19 cellular contexts compared by ENCODE assay signal in genomic region chr17:59800530-59800942, GRCh38.
DNase-seq lines count a peak whose midpoint lies in the region; ATAC-seq and TF ChIP-seq lines count a peak whose summit lies in the region.
"Had no signal": no experiment of that assay in that cellular context is flagged by ENCODE, and none has a peak within 500 bp of the region (broad histone marks: within the 10 kb centered on the region; RNA-seq: fewer than 3 reads in every experiment).

No MANE protein-coding gene starts in this region.

- no peaks in the 10 kb centered on the region for H3K27me3 ChIP-seq in MG63
- H3K27me3 ChIP-seq: ascending aorta, upper lobe of left lung had no signal

- H3K36me3 ChIP-seq in MG63: peaks cover 18% of the 10 kb centered on the region
- H3K36me3 ChIP-seq: ascending aorta, upper lobe of left lung had no signal

- peak; percentile 43 for ATAC-seq in effector memory CD8-positive, alpha-beta T cell (replicated peaks)
- ATAC-seq in naive thymus-derived CD8-positive, alpha-beta T cell: no peak
- ATAC-seq: stimulated activated naive B cell treated with anti-CD40 and anti-IgM and Interleukin-4, amounts not matched to agents 10 μg/mL and 1 μg/mL and 100 μg/mL, for 72 hours had no signal

- in situ Hi-C loops in ACHN (cut with HindIII; ENCODE audit: low pct_ligation_motif_present, low pct_unique_long_range_greater_than_20kb, low sequenced_read_pairs): no loop called here

- peaks cover 16 to 40% of the 10 kb centered on the region in 2 donors for H3K36me3 Mint-ChIP-seq in CD14-positive monocyte
- peaks cover 3% of the 10 kb centered on the region for H3K36me3 Mint-ChIP-seq in effector memory CD8-positive, alpha-beta T cell (ENCODE audit: insufficient read depth)
- peaks cover 0 to 9% (median 0%) of the 10 kb centered on the region in 3 donors for H3K36me3 Mint-ChIP-seq in naive thymus-derived CD8-positive, alpha-beta T cell

- peaks cover 46% of the 10 kb centered on the region for H3K4me1 Mint-ChIP-seq in CD14-positive monocyte
- H3K4me1 Mint-ChIP-seq in effector memory CD8-positive, alpha-beta T cell (ENCODE audit: low read depth in 2 of 2): peaks cover 0 to 11% of the 10 kb centered on the region in 2 donors
- H3K4me1 Mint-ChIP-seq in naive thymus-derived CD8-positive, alpha-beta T cell: peaks cover 0 to 14% (median 1%) of the 10 kb centered on the region in 4 donors

- H3K4me3 Mint-ChIP-seq in CD14-positive monocyte: no peak overlapping the region
- H3K4me3 Mint-ChIP-seq in effector memory CD8-positive, alpha-beta T cell: no peak overlapping the region
- H3K4me3 Mint-ChIP-seq in naive thymus-derived CD8-positive, alpha-beta T cell: no peak overlapping the region
- H3K4me3 Mint-ChIP-seq: CD4-positive, alpha-beta T cell; stimulated activated naive B cell treated with anti-CD40 and anti-IgM and Interleukin-4, amounts not matched to agents 10 μg/mL and 1 μg/mL and 100 μg/mL, for 72 hours had no signal

- no peaks in the 10 kb centered on the region for H3K27me3 Mint-ChIP-seq in CD14-positive monocyte (ENCODE audit: low read depth in 3 of 3)
- H3K27me3 Mint-ChIP-seq in effector memory CD8-positive, alpha-beta T cell: no peaks in the 10 kb centered on the region
- H3K27me3 Mint-ChIP-seq in naive thymus-derived CD8-positive, alpha-beta T cell: no peaks in the 10 kb centered on the region
- H3K27me3 Mint-ChIP-seq: CD4-positive, alpha-beta T cell; stimulated activated naive B cell treated with anti-CD40 and anti-IgM and Interleukin-4, amounts not matched to agents 10 μg/mL and 1 μg/mL and 100 μg/mL, for 72 hours had no signal

- intact Hi-C loops in CD14-positive monocyte (cut with micrococcal nuclease): loop anchor here in 1 of 2 donors (5.0 kb wide), 1 partner anchor 37 kb away; no protein-coding TSS in a partner anchor

- H3K9me3 Mint-ChIP-seq in CD14-positive monocyte: no peaks in the 10 kb centered on the region
- H3K9me3 Mint-ChIP-seq in effector memory CD8-positive, alpha-beta T cell: no peaks in the 10 kb centered on the region
- no peaks in the 10 kb centered on the region for H3K9me3 Mint-ChIP-seq in naive thymus-derived CD8-positive, alpha-beta T cell
- H3K9me3 Mint-ChIP-seq: CD4-positive, alpha-beta T cell; stimulated activated naive B cell treated with anti-CD40 and anti-IgM and Interleukin-4, amounts not matched to agents 10 μg/mL and 1 μg/mL and 100 μg/mL, for 72 hours had no signal

- DNase-seq in DMS53 (lab: John Stamatoyannopoulos, UW) (peak; percentile 29), DMS53 treated with DMSO at 0.1 percent for 48 hours (lab: John Stamatoyannopoulos, UW; ENCODE audit: unreplicated experiment) (no peak), CD14-positive monocyte (ENCODE audit: low spot score) (no peak), MG63 (peak; percentile 13), SW 1271 (lab: John Stamatoyannopoulos, UW) (no peak), ACHN (no peak)
- DNase-seq in effector memory CD8-positive, alpha-beta T cell: no peak
- no peak for DNase-seq in naive thymus-derived CD8-positive, alpha-beta T cell
- DNase-seq: CD4-positive, alpha-beta T cell; cortex of kidney; EL; KG1; left ventricle myocardium inferior; NCI-H1417; NCI-H2171 treated with DMSO at 0.1 percent for 48 hours; posterior cingulate gyrus; stimulated activated naive B cell treated with anti-CD40 and anti-IgM and Interleukin-4, amounts not matched to agents 10 μg/mL and 1 μg/mL and 100 μg/mL, for 72 hours; upper lobe of left lung had no signal

- peak overlapping the region in 6 of 7 donors; percentile 8 to 69 (median 34) for H3K27ac Mint-ChIP-seq in CD14-positive monocyte
- no peak overlapping the region for H3K27ac Mint-ChIP-seq in effector memory CD8-positive, alpha-beta T cell
- no peak overlapping the region for H3K27ac Mint-ChIP-seq in naive thymus-derived CD8-positive, alpha-beta T cell
- H3K27ac Mint-ChIP-seq: CD4-positive, alpha-beta T cell; stimulated activated naive B cell treated with anti-CD40 and anti-IgM and Interleukin-4, amounts not matched to agents 10 μg/mL and 1 μg/mL and 100 μg/mL, for 72 hours had no signal

- no peak overlapping the region for H3K4me3 ChIP-seq in MG63
- H3K4me3 ChIP-seq: ascending aorta, left ventricle myocardium inferior, upper lobe of left lung had no signal

- H3K9me3 ChIP-seq in MG63: no peaks in the 10 kb centered on the region
- H3K9me3 ChIP-seq: ascending aorta, left ventricle myocardium inferior, upper lobe of left lung had no signal

- no peak for TF ChIP-seq CTCF in CD14-positive monocyte (IDR thresholded peaks at IDR 0.05)

- POLR2A ChIA-PET in naive thymus-derived CD8-positive, alpha-beta T cell (lab: Charles Lee): no interaction called here

Comparison
In these comparisons a context has a peak if more than half of its experiments do, and no peak if none do; other contexts are left out.
1. DNase-seq: peak in DMS53 (single experiment) and MG63 (single experiment); none in DMS53 treated with DMSO at 0.1 percent for 48 hours (single experiment), CD14-positive monocyte (single experiment), effector memory CD8-positive, alpha-beta T cell (0 of 3), SW 1271 (0 of 2), naive thymus-derived CD8-positive, alpha-beta T cell (0 of 10) and ACHN (single experiment).
2. H3K27ac Mint-ChIP-seq: peak in CD14-positive monocyte (6 of 7); none in effector memory CD8-positive, alpha-beta T cell (0 of 2) and naive thymus-derived CD8-positive, alpha-beta T cell (0 of 10).